Comparison of ENCODE assay signal across 1 cellular context in genomic region chr2:12168354-12169059, GRCh38.
TF ChIP-seq lines count a peak whose summit lies in the region.

No MANE protein-coding gene starts in this region.

TF ChIP-seq in GM12891, 5 proteins besides CTCF, POLR2A, EP300 and RAD21:
- TF ChIP-seq TAF1 (IDR thresholded peaks at IDR 0.05; ENCODE audit: low read depth, low read length) (no peak), SPI1 (IDR thresholded peaks at IDR 0.05; ENCODE audit: low read depth, low read length) (no peak), POLR2AphosphoS5 (IDR thresholded peaks at IDR 0.05; ENCODE audit: low read depth, low read length) (no peak), PAX5 (IDR thresholded peaks at IDR 0.05; ENCODE audit: insufficient read depth, low read length, severe bottlenecking) (no peak)
TF ChIP-seq in GM12891: peak in this region for 0.
